8 cellular contexts compared by ENCODE assay signal in genomic region chr5:59040007-59040803, GRCh38.
DNase-seq lines count a peak whose midpoint lies in the region; ATAC-seq and TF ChIP-seq lines count a peak whose summit lies in the region.

No MANE protein-coding gene starts in this region.

- TF ChIP-seq POLR2A in transverse colon (IDR thresholded peaks at IDR 0.05) = no peak

- H3K4me1 Mint-ChIP-seq in activated naive CD4-positive, alpha-beta T cell treated with anti-CD3 and anti-CD28 coated beads, Interleukin-2, amount 10 ng/mL, durations not matched to agents 7 days and 5 days = peaks cover 38% of the 10 kb centered on the region

- DNase-seq in activated naive CD4-positive, alpha-beta T cell treated with anti-CD3 and anti-CD28 coated beads, Interleukin-2, amount 10 ng/mL, durations not matched to agents 7 days and 5 days = no peak
- DNase-seq in activated naive CD4-positive, alpha-beta T cell treated with anti-CD3 and anti-CD28 coated beads, Interleukin-2, amount 50 U/mL, for 16 hours = no peak
- no peak for DNase-seq in ascending aorta (ENCODE audit: low spot score in 2 of 2)
- DNase-seq in left lung = no peak
- DNase-seq in transverse colon = no peak
- no peak for DNase-seq in cerebellar cortex (ENCODE audit: low spot score)
- DNase-seq in H4 (ENCODE audit: low spot score) = no peak
- DNase-seq in NCI-H446 (lab: John Stamatoyannopoulos, UW) = no peak

- intact Hi-C loops in ascending aorta (cut with DNase I) = no loop called here
- intact Hi-C loops in left lung (cut with DNase I) = no loop called here
- intact Hi-C loops in transverse colon (cut with DNase I; ENCODE audit: low total_unique reads) = no loop called here

- peak overlapping the region; percentile 99 for H3K27ac Mint-ChIP-seq in activated naive CD4-positive, alpha-beta T cell treated with anti-CD3 and anti-CD28 coated beads, Interleukin-2, amount 10 ng/mL, durations not matched to agents 7 days and 5 days

- ATAC-seq in left lung = peak; percentile 27

- H3K4me3 ChIP-seq in ascending aorta = peak overlapping the region; percentile 78 to 80
- peak overlapping the region; percentile 53 to 72 for H3K4me3 ChIP-seq in left lung
- H3K4me3 ChIP-seq in transverse colon = peak overlapping the region; percentile 53 to 82 (median 58)

- peaks cover 39% of the 10 kb centered on the region for H3K36me3 Mint-ChIP-seq in activated naive CD4-positive, alpha-beta T cell treated with anti-CD3 and anti-CD28 coated beads, Interleukin-2, amount 10 ng/mL, durations not matched to agents 7 days and 5 days

- H3K27ac ChIP-seq in ascending aorta (peak overlapping the region; percentile 51 to 82), left lung (peak overlapping the region; percentile 92 to 93), transverse colon (peak overlapping the region; percentile 73 to 86 (median 80))

- 31 to 68% methylated on average over 5 to 9 of the region's 14 CpGs for WGBS in transverse colon (ENCODE audit: low coverage in 1 of 2), 2 donors

- no peak for TF ChIP-seq EP300 in transverse colon (IDR thresholded peaks at IDR 0.05; ENCODE audit: low read depth)

- H3K4me3 Mint-ChIP-seq in activated naive CD4-positive, alpha-beta T cell treated with anti-CD3 and anti-CD28 coated beads, Interleukin-2, amount 10 ng/mL, durations not matched to agents 7 days and 5 days = peak overlapping the region; percentile 89

- CTCF ChIA-PET in activated naive CD4-positive, alpha-beta T cell treated with anti-CD3 and anti-CD28 coated beads, Interleukin-2, amount 10 ng/mL, durations not matched to agents 7 days and 5 days (lab: Charles Lee) = interaction anchor here (1.0 to 3.3 kb wide), 6 partner anchors 59 to 135 kb away, joined by 4 to 23 read pairs (median 8); no protein-coding TSS in a partner anchor

- H3K36me3 ChIP-seq in ascending aorta = no peaks in the 10 kb centered on the region
- H3K36me3 ChIP-seq in left lung = no peaks in the 10 kb centered on the region
- H3K36me3 ChIP-seq in transverse colon = no peaks in the 10 kb centered on the region

- no peaks in the 10 kb centered on the region for H3K27me3 ChIP-seq in ascending aorta
- no peaks in the 10 kb centered on the region for H3K27me3 ChIP-seq in left lung
- H3K27me3 ChIP-seq in transverse colon = no peaks in the 10 kb centered on the region

- TF ChIP-seq CTCF in ascending aorta (IDR thresholded peaks at IDR 0.05) (no peak), left lung (IDR thresholded peaks at IDR 0.05) (no peak), transverse colon (IDR thresholded peaks at IDR 0.05) (no peak)

- peaks cover 8% of the 10 kb centered on the region for H3K9me3 Mint-ChIP-seq in activated naive CD4-positive, alpha-beta T cell treated with anti-CD3 and anti-CD28 coated beads, Interleukin-2, amount 10 ng/mL, durations not matched to agents 7 days and 5 days

- in situ Hi-C loops in transverse colon (cut with MboI; ENCODE audit: low pct_ligation_motif_present in 1 of 4, low pct_unique_long_range_greater_than_20kb in 1 of 4, low sequenced_read_pairs in 3 of 4) = loop anchor here in 1 of 4 donors (25.0 kb wide), 1 partner anchor 122 kb away; no protein-coding TSS in a partner anchor

- no peaks in the 10 kb centered on the region for H3K9me3 ChIP-seq in ascending aorta
- no peaks in the 10 kb centered on the region for H3K9me3 ChIP-seq in left lung
- no peaks in the 10 kb centered on the region for H3K9me3 ChIP-seq in transverse colon

- peaks cover 2% of the 10 kb centered on the region for H3K27me3 Mint-ChIP-seq in activated naive CD4-positive, alpha-beta T cell treated with anti-CD3 and anti-CD28 coated beads, Interleukin-2, amount 10 ng/mL, durations not matched to agents 7 days and 5 days

- peaks cover 0 to 22% of the 10 kb centered on the region in 2 donors for H3K4me1 ChIP-seq in ascending aorta
- peaks cover 20 to 68% of the 10 kb centered on the region in 2 donors for H3K4me1 ChIP-seq in left lung
- peaks cover 0 to 41% (median 30%) of the 10 kb centered on the region in 4 donors for H3K4me1 ChIP-seq in transverse colon
